9 cellular contexts compared by ENCODE assay signal in genomic region chr3:30644615-30645014, GRCh38. TPM values are rescaled to one million over a fixed set of nuclear protein-coding genes. Genes with fewer than 3 reads are reported as not detected.
DNase-seq lines count a peak whose midpoint lies in the region; ATAC-seq lines count a peak whose summit lies in the region.
"Had no signal": no experiment of that assay in that cellular context is flagged by ENCODE, and none has a peak within 500 bp of the region (broad histone marks: within the 10 kb centered on the region; RNA-seq: fewer than 3 reads in every experiment).

No MANE protein-coding gene starts in this region.

- peak overlapping the region in 10 of 11 experiments; percentile 66 to 94 (median 89); a peak in 20 of 22 replicates for H3K27ac ChIP-seq in BLaER1 treated with 17β-estradiol and CSF1 and Interleukin-3, amounts not matched to agents 10 nM and 100 nM

- H3K4me3 Mint-ChIP-seq in stimulated activated effector memory CD8-positive, alpha-beta T cell treated with anti-CD3 and anti-CD28 coated beads, Interleukin-12 subunit alpha, Interleukin-12 subunit beta, amount 100 ng/mL, for 72 hours, result peak overlapping the region; percentile 56

- peak overlapping the region in 8 of 11 experiments; percentile 61 to 80 (median 72); a peak in 17 of 22 replicates for H3K9ac ChIP-seq in BLaER1 treated with 17β-estradiol and CSF1 and Interleukin-3, amounts not matched to agents 10 nM and 100 nM

- peak overlapping the region; percentile 82 to 96 (median 91) for H3K4me2 ChIP-seq in BLaER1 treated with 17β-estradiol and CSF1 and Interleukin-3, amounts not matched to agents 10 nM and 100 nM

- no peaks in the 10 kb centered on the region for H3K27me3 ChIP-seq in BLaER1 treated with 17β-estradiol and CSF1 and Interleukin-3, amounts not matched to agents 10 nM and 100 nM

- ATAC-seq in GM19463 (IDR thresholded peaks at IDR 0.05; ENCODE audit: unreplicated experiment) (peak; percentile 45), HG03558 (IDR thresholded peaks at IDR 0.05; ENCODE audit: extremely low read depth, unreplicated experiment) (peak; percentile 33), Right ventricle myocardium superior (ENCODE audit: poor library complexity) (peak; percentile 5)
- ATAC-seq in stimulated activated effector memory CD8-positive, alpha-beta T cell treated with anti-CD3 and anti-CD28 coated beads, Interleukin-12 subunit alpha, Interleukin-12 subunit beta, amount 100 ng/mL, for 72 hours, result peak; percentile 74
- ATAC-seq: HCT116 had no signal

- H3K36me3 Mint-ChIP-seq in stimulated activated effector memory CD8-positive, alpha-beta T cell treated with anti-CD3 and anti-CD28 coated beads, Interleukin-12 subunit alpha, Interleukin-12 subunit beta, amount 100 ng/mL, for 72 hours, result peaks cover 78% of the 10 kb centered on the region

- peaks cover 76% of the 10 kb centered on the region for H3K4me1 Mint-ChIP-seq in stimulated activated effector memory CD8-positive, alpha-beta T cell treated with anti-CD3 and anti-CD28 coated beads, Interleukin-12 subunit alpha, Interleukin-12 subunit beta, amount 100 ng/mL, for 72 hours

- peaks cover 0 to 66% (median 8%) of the 10 kb centered on the region in 11 experiments; a peak in 10 of 22 replicates for H4K20me1 ChIP-seq in BLaER1 treated with 17β-estradiol and CSF1 and Interleukin-3, amounts not matched to agents 10 nM and 100 nM

- peak overlapping the region in 6 of 10 experiments; percentile 19 to 47 (median 39); a peak in 4 of 20 replicates for H3K4me3 ChIP-seq in BLaER1 treated with 17β-estradiol and CSF1 and Interleukin-3, amounts not matched to agents 10 nM and 100 nM

- peaks cover 34 to 55% (median 44%) of the 10 kb centered on the region in 11 experiments for H3K36me3 ChIP-seq in BLaER1 treated with 17β-estradiol and CSF1 and Interleukin-3, amounts not matched to agents 10 nM and 100 nM

- H3K27ac Mint-ChIP-seq in stimulated activated effector memory CD8-positive, alpha-beta T cell treated with anti-CD3 and anti-CD28 coated beads, Interleukin-12 subunit alpha, Interleukin-12 subunit beta, amount 100 ng/mL, for 72 hours, result peak overlapping the region; percentile 90

- no peaks in the 10 kb centered on the region for H3K9me3 Mint-ChIP-seq in stimulated activated effector memory CD8-positive, alpha-beta T cell treated with anti-CD3 and anti-CD28 coated beads, Interleukin-12 subunit alpha, Interleukin-12 subunit beta, amount 100 ng/mL, for 72 hours

- intact Hi-C loops in Right ventricle myocardium superior (cut with DNase I), result no loop called here

- no peaks in the 10 kb centered on the region for H3K9me3 ChIP-seq in BLaER1 treated with 17β-estradiol and CSF1 and Interleukin-3, amounts not matched to agents 10 nM and 100 nM (replicated peaks in 1 of 11)

- peaks cover 96 to 100% (median 99%) of the 10 kb centered on the region in 10 experiments for H3K4me1 ChIP-seq in BLaER1 treated with 17β-estradiol and CSF1 and Interleukin-3, amounts not matched to agents 10 nM and 100 nM

- DNase-seq in activated CD8-positive, alpha-beta memory T cell treated with anti-CD3 and anti-CD28 coated beads, Interleukin-2, amount 50 U/mL, for 4 hours, result peak; percentile 55
- DNase-seq in Right ventricle myocardium superior (no peak), nucleus accumbens (lab: John Stamatoyannopoulos, UW) (no peak), SW480 (ENCODE audit: low spot score) (no peak)
- peak in 1 of 2 donors; percentile 75 for DNase-seq in stimulated activated effector memory CD8-positive, alpha-beta T cell treated with anti-CD3 and anti-CD28 coated beads, Interleukin-12 subunit alpha, Interleukin-12 subunit beta, amount 100 ng/mL, for 72 hours (ENCODE audit: low spot score in 2 of 2)

RNA-seq across cellular contexts. Expression of gene TGFBR2, which starts 38.2 kb away (rescaled TPM):
- total RNA-seq in Right ventricle myocardium superior, result 168 TPM

Comparison
In these comparisons a context has a peak if more than half of its experiments do, and no peak if none do; other contexts are left out.
1. ATAC-seq: peak in every context shown above with its lines; median percentile 74 in stimulated activated effector memory CD8-positive, alpha-beta T cell treated with anti-CD3 and anti-CD28 coated beads, Interleukin-12 subunit alpha, Interleukin-12 subunit beta, amount 100 ng/mL, for 72 hours; 45 in GM19463; 33 in HG03558; 5 in Right ventricle myocardium superior.